8 cellular contexts compared by ENCODE assay signal in genomic region chr19:55599468-55600335, GRCh38. TPM values are rescaled to one million over a fixed set of nuclear protein-coding genes. Genes with fewer than 3 reads are reported as not detected.
DNase-seq lines count a peak whose midpoint lies in the region; ATAC-seq and TF ChIP-seq lines count a peak whose summit lies in the region.

TSS of gene FIZ1 (minus strand) at chr19:55599517. CDS start at chr19:55597865, 1,652 bp downstream.
TSS of gene ZNF524 (plus strand) at chr19:55600288. CDS start at chr19:55602113, 1,825 bp downstream.

- peak; percentile 98 for DNase-seq in DMS153 (lab: John Stamatoyannopoulos, UW)
- DNase-seq in KG1 (lab: John Stamatoyannopoulos, UW) = peak; percentile 96
- DNase-seq in activated T-cell treated with anti-CD3 and anti-CD28 coated beads, Interleukin-2, amount 50 U/mL, for 1 hour = peak; percentile 96
- DNase-seq in erythroblast (lab: John Stamatoyannopoulos, UW) = peak; percentile 98
- peak; percentile 83 to 88 for DNase-seq in stimulated activated CD8-positive, alpha-beta memory T cell treated with anti-CD3 and anti-CD28 coated beads, Interleukin-7, amount 100 ng/mL, for 1 hour (ENCODE audit: low read depth in 2 of 2)

- H3K9ac ChIP-seq in muscle layer of colon (ENCODE audit: low read length) = peak within 1 kb of the TSS; percentile 61

- H3K9me3 ChIP-seq in muscle layer of colon (ENCODE audit: low read length) = no peaks in the 10 kb centered on the region

- peak within 1 kb of the TSS; percentile 99 for H3K27ac ChIP-seq in muscle layer of colon (ENCODE audit: low read depth, low read length)

- ATAC-seq in GM21717 (IDR thresholded peaks at IDR 0.05; ENCODE audit: unreplicated experiment) = peak; percentile 41

- TF ChIP-seq POLR2A in erythroblast (IDR thresholded peaks at IDR 0.05; ENCODE audit: low read length) = peak; percentile 36

- H3K36me3 ChIP-seq in muscle layer of colon (ENCODE audit: insufficient read depth, low read length) = peaks cover 20% of the 10 kb centered on the region

- H3K27me3 ChIP-seq in muscle layer of colon (ENCODE audit: control insufficient read depth in 1 of 2, insufficient read depth in 2 of 2, low read length in 2 of 2) = no peaks in the 10 kb centered on the region

- H3K4me1 ChIP-seq in muscle layer of colon (ENCODE audit: insufficient read depth, low read length) = peaks cover 20% of the 10 kb centered on the region

- peak within 1 kb of the TSS; percentile 91 to 95 for H3K4me3 ChIP-seq in muscle layer of colon (ENCODE audit: low read depth in 1 of 2, low read length in 2 of 2)

TF ChIP-seq in PFSK-1, 5 proteins besides CTCF, POLR2A, EP300 and RAD21:
- TF ChIP-seq FOXP2 (optimal IDR thresholded peaks at IDR 0.05; ENCODE audit: borderline replicate concordance, extremely low read depth, extremely low read length, insufficient read depth) (peak; percentile 84), POLR2AphosphoS5 (IDR thresholded peaks at IDR 0.05; ENCODE audit: low read depth, low read length) (peak; percentile 53), REST (IDR thresholded peaks at IDR 0.05; ENCODE audit: insufficient read depth in 1 of 2, low read depth in 2 of 2, low read length in 2 of 2) (no peak; a peak in 1 of 4 replicates), TAF1 (IDR thresholded peaks at IDR 0.05; ENCODE audit: borderline replicate concordance, insufficient read depth, low read length) (no peak), SIN3A (IDR thresholded peaks at IDR 0.05; ENCODE audit: borderline replicate concordance, insufficient read depth, low read length) (0 out of 2 replicates have a peak, but pooled peaks have one; percentile 13)

RNA-seq across cellular contexts. Expression of gene FIZ1, which starts in this region (rescaled TPM):
- 18.3 TPM for polyA plus RNA-seq in PFSK-1 (2012; ENCODE audit: insufficient read length, low read depth)

RNA-seq across cellular contexts. Expression of gene ZNF524, which starts in this region (rescaled TPM):
- 27.2 TPM for polyA plus RNA-seq in PFSK-1 (2012; ENCODE audit: insufficient read length, low read depth)

Comparison
In these comparisons a context has a peak if more than half of its experiments do, and no peak if none do; other contexts are left out.
1. Peak in every context shown above with its lines: DNase-seq, ATAC-seq, H3K4me3 ChIP-seq and H3K27ac ChIP-seq.